In the genomic region with DNA sequence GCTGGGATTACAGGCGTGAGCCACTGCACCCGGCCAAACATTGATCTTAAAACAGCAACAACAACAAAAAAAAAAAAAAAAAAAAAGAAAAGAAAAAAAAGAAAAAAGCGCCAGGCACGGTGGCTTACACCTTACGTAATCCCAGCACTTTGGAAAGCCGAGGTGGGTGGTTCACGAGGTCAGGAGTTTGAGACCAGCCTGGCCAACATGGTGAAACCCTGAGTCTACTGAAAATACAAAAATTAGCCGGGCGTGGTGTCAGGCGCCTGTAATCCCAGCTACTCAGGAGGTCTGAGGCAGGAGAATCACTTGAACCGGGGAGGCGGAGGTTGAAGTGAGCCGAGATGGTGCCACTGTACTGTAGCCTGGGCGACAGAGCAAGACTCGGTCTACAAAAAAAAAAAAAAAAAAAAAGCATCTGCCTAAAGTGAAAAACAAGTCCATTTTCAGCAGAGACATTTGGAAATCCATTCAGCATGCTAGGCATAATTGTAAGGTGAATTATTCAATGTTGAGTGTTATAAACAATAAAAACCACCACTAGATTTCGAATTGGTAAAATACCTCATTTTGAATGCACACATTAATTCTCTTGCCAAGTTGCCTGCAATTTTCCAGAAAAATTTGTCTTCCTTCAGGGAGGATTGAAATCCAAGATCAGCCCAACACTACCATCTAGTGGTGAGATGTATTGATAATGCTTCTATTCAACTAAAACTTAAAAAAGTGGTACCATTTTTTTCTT, we compare ENCODE assay signal across 8 cellular contexts. TPM values are rescaled to one million over a fixed set of nuclear protein-coding genes. Genes with fewer than 3 reads are reported as not detected.
DNase-seq lines count a peak whose midpoint lies in the region; ATAC-seq, FAIRE-seq and TF ChIP-seq lines count a peak whose summit lies in the region.

No MANE protein-coding gene starts in this region.

- POLR2A ChIA-PET in A673 (lab: Charles Lee; ENCODE audit: low non-redundant PET) = interaction anchor here (0.6 kb wide), 1 partner anchor 37 kb away, joined by 3 read pairs; no protein-coding TSS in a partner anchor

- CTCF ChIA-PET in A673 (lab: Charles Lee) = interaction anchor here (1.0 to 1.1 kb wide), 2 partner anchors 65 to 208 kb away, joined by 3 read pairs; no protein-coding TSS in a partner anchor

- H3K4me3 ChIP-seq in A673 (ENCODE audit: low read depth, low read length, poor library complexity, severe bottlenecking) (no peak overlapping the region), GM06990 (replicated peaks; ENCODE audit: low read depth, low read length) (no peak overlapping the region), hepatocyte (no peak overlapping the region)

- no peaks in the 10 kb centered on the region for H3K79me2 ChIP-seq in hepatocyte

- no peak overlapping the region for H2AFZ ChIP-seq in hepatocyte

- intact Hi-C loops in A673 (cut with micrococcal nuclease; ENCODE audit: unreplicated experiment) = loop anchor here (5.0 kb wide), 1 partner anchor 43 kb away; no protein-coding TSS in a partner anchor

- H3K27me3 ChIP-seq in A673 (replicated peaks; ENCODE audit: insufficient read depth, low read depth, low read length, poor library complexity) (no peaks in the 10 kb centered on the region), GM06990 (replicated peaks; ENCODE audit: control insufficient read depth, insufficient read depth, low read length) (no peaks in the 10 kb centered on the region), hepatocyte (no peaks in the 10 kb centered on the region)

- H3K9me3 ChIP-seq in A673 (ENCODE audit: low read depth, low read length, poor library complexity, severe bottlenecking) (no peaks in the 10 kb centered on the region), hepatocyte (ENCODE audit: low read depth) (no peaks in the 10 kb centered on the region)

- no TSS peak for BruUV-seq in A673 (replicated peaks; lab: Mats Ljungman, UMichigan)

- ATAC-seq in GM18858 (IDR thresholded peaks at IDR 0.05; ENCODE audit: unreplicated experiment) = no peak

- H3K27ac ChIP-seq in A673 (ENCODE audit: low read depth, low read length, poor library complexity, severe bottlenecking) (no peak overlapping the region), hepatocyte (no peak overlapping the region)

- DNase-seq in A673 (ENCODE audit: low spot score) (peak; percentile 86), GM06990 (ENCODE audit: extremely low read depth, insufficient read length) (no peak), NCI-H2107 (lab: John Stamatoyannopoulos, UW) (peak; percentile 68), amniotic stem cell (lab: John Stamatoyannopoulos, UW) (peak; percentile 26), hepatocyte (ENCODE audit: low spot score) (peak; percentile 83), superior temporal gyrus (ENCODE audit: extremely low spot score) (peak; percentile 95), HTR-8/SVneo (ENCODE audit: insufficient read length, low spot score) (no peak)

- H3K36me3 ChIP-seq in A673 (ENCODE audit: insufficient read depth, low read length, poor library complexity, severe bottlenecking) (peaks cover 30% of the 10 kb centered on the region), GM06990 (ENCODE audit: control insufficient read depth, insufficient read depth, low read length) (peaks cover 5% of the 10 kb centered on the region), hepatocyte (replicated peaks; ENCODE audit: insufficient read depth, low read depth) (no peaks in the 10 kb centered on the region)

- TF ChIP-seq CTCF in A673 (conservative IDR thresholded peaks at IDR 0.05; ENCODE audit: low read depth, low read length) (peak; percentile 73), GM06990 (IDR thresholded peaks at IDR 0.05; ENCODE audit: insufficient read depth, low read length, poor library complexity, severe bottlenecking) (peak; percentile 54), hepatocyte (IDR thresholded peaks at IDR 0.05; ENCODE audit: poor library complexity) (peak; percentile 77)

- no peaks in the 10 kb centered on the region for H4K20me1 ChIP-seq in hepatocyte (ENCODE audit: insufficient read depth, poor library complexity, severe bottlenecking)

- WGBS in hepatocyte (ENCODE audit: low lambda C conversion rate, missing lambda C conversion rate) = 81% methylated on average over 16 of the region's 16 CpGs

- H3K4me1 ChIP-seq in A673 (ENCODE audit: insufficient read depth, low read length, poor library complexity, severe bottlenecking) = peaks cover 3% of the 10 kb centered on the region
- no peaks in the 10 kb centered on the region for H3K4me1 ChIP-seq in hepatocyte (ENCODE audit: insufficient read depth)

- no peak overlapping the region for H3K4me2 ChIP-seq in hepatocyte

- no peaks in the 10 kb centered on the region for H3K9me2 ChIP-seq in hepatocyte (replicated peaks; ENCODE audit: insufficient read depth)

- FAIRE-seq in HTR-8/SVneo (lab: Jason Lieb, UNC) = no peak

RNA-seq across cellular contexts. Expression of gene CERS5, which starts 8.0 kb away (rescaled TPM):
- total RNA-seq in A673 (2021) (57.0 and 63.7 TPM in 2 replicates), hepatocyte (38.8 and 43.3 TPM in 2 replicates)
- 53.3 and 69.0 TPM in 2 replicates for polyA plus RNA-seq in hepatocyte

Comparison
In these comparisons a context has a peak if more than half of its experiments do, and no peak if none do; other contexts are left out.
1. DNase-seq: peak in A673 (single experiment), NCI-H2107 (single experiment), amniotic stem cell (single experiment), hepatocyte (single experiment) and superior temporal gyrus (single experiment); none in GM06990 (single experiment) and HTR-8/SVneo (single experiment).
2. Peak in every context shown above with its lines, with median percentiles within 50 percentile points of each other: CTCF ChIP-seq.